In genomic region chr18:64131314-64131713, GRCh38 we compare ENCODE assay signal across 32 cellular contexts. TPM values are rescaled to one million over a fixed set of nuclear protein-coding genes. Genes with fewer than 3 reads are reported as not detected.
"Had no signal": no experiment of that assay in that cellular context is flagged by ENCODE, and none has a peak within 500 bp of the region (broad histone marks: within the 10 kb centered on the region; RNA-seq: fewer than 3 reads in every experiment).

No MANE protein-coding gene starts in this region.

- H3K4me3 ChIP-seq: adrenal gland, body of pancreas, colonic mucosa, esophagus squamous epithelium, gastroesophageal sphincter, heart right ventricle, hepatocyte had no signal

- ATAC-seq: activated CD4-positive, alpha-beta T cell treated with anti-CD3 and anti-CD28 coated beads for 36 hours; activated CD8-positive, alpha-beta memory T cell treated with anti-CD3 and anti-CD28 coated beads, Interleukin-2, amount 10 ng/mL, durations not matched to agents 7 days and 5 days; activated CD8-positive, alpha-beta T cell treated with anti-CD3 and anti-CD28 coated beads, Interleukin-2, amount 10 ng/mL, durations not matched to agents 7 days and 5 days; activated naive CD8-positive, alpha-beta T cell treated with anti-CD3 and anti-CD28 coated beads, Interleukin-2, amount 50 U/mL, for 24 hours; body of pancreas; gastroesophageal sphincter; heart right ventricle had no signal

- H3K4me2 ChIP-seq: hepatocyte had no signal

- H3K27me3 ChIP-seq: adrenal gland, body of pancreas, colonic mucosa, esophagus squamous epithelium, gastroesophageal sphincter, heart right ventricle, hepatocyte had no signal

- FAIRE-seq: endometrium, endothelial cell of umbilical vein had no signal

- DNase-seq: activated CD4-positive, alpha-beta memory T cell treated with anti-CD3 and anti-CD28 coated beads for 36 hours; activated CD4-positive, alpha-beta T cell treated with anti-CD3 and anti-CD28 coated beads for 36 hours; activated CD4-positive, CD25-positive, alpha-beta regulatory T cell; activated CD4-positive, CD25-positive, alpha-beta regulatory T cell treated with anti-CD3 and anti-CD28 coated beads, Interleukin-2, amount 50 U/mL, for 72 hours; activated CD8-positive, alpha-beta memory T cell treated with anti-CD3 and anti-CD28 coated beads, Interleukin-2, amount 10 ng/mL, durations not matched to agents 7 days and 5 days; activated CD8-positive, alpha-beta memory T cell treated with anti-CD3 and anti-CD28 coated beads, Interleukin-2, amount 50 U/mL, for 4 hours; activated CD8-positive, alpha-beta T cell treated with anti-CD3 and anti-CD28 coated beads, Interleukin-2, amount 10 ng/mL, durations not matched to agents 7 days and 5 days; activated effector memory CD4-positive, alpha-beta T cell treated with anti-CD3 and anti-CD28 coated beads, Interleukin-2, amount 50 U/mL, for 16 hours; activated naive CD4-positive, alpha-beta T cell treated with anti-CD3 and anti-CD28 coated beads for 36 hours; activated naive CD8-positive, alpha-beta T cell treated with anti-CD3 and anti-CD28 coated beads for 36 hours; activated naive CD8-positive, alpha-beta T cell treated with anti-CD3 and anti-CD28 coated beads, Interleukin-2, amount 50 U/mL, for 24 hours; activated T-cell treated with anti-CD3 and anti-CD28 coated beads, Interleukin-2, amount 50 U/mL, for 1 hour; activated T-cell treated with anti-CD3 and anti-CD28 coated beads, Interleukin-2, amount 50 U/mL, for 48 hours; adrenal gland; amygdala; aorta; body of pancreas; caudate nucleus; cerebellar nuclear complex; colonic mucosa; effector CD8-positive, alpha-beta T cell; esophagus squamous epithelium; foreskin melanocyte; heart right ventricle; T1000 had no signal

- H3K27ac ChIP-seq: adrenal gland, body of pancreas, colonic mucosa, epithelial cell of prostate, esophagus squamous epithelium, gastroesophageal sphincter, heart right ventricle, hepatocyte had no signal

- H3K4me1 ChIP-seq: adrenal gland, body of pancreas, colonic mucosa, esophagus squamous epithelium, gastroesophageal sphincter, heart right ventricle had no signal

- H3K9me3 ChIP-seq: adrenal gland, body of pancreas, colonic mucosa, esophagus squamous epithelium, gastroesophageal sphincter, heart right ventricle had no signal

- H2AFZ ChIP-seq: hepatocyte had no signal

- H3K36me3 ChIP-seq: adrenal gland, colonic mucosa, esophagus squamous epithelium, gastroesophageal sphincter, heart right ventricle had no signal

- H3K79me2 ChIP-seq: hepatocyte had no signal

RNA-seq across cellular contexts. Expression of gene LINC00305, which starts 17.6 kb away (rescaled TPM):
- polyA plus RNA-seq: adrenal gland, aorta, endothelial cell of umbilical vein, esophagus, fibroblast of lung, heart right ventricle had no signal
